ENCODE assay signal across 9 cellular contexts in genomic region chr16:11681977-11682654, GRCh38. TPM values are rescaled to one million over a fixed set of nuclear protein-coding genes. Genes with fewer than 3 reads are reported as not detected.
DNase-seq lines count a peak whose midpoint lies in the region; ATAC-seq, FAIRE-seq and TF ChIP-seq lines count a peak whose summit lies in the region.
"Had no signal": no experiment of that assay in that cellular context is flagged by ENCODE, and none has a peak within 500 bp of the region (broad histone marks: within the 10 kb centered on the region; RNA-seq: fewer than 3 reads in every experiment).

No MANE protein-coding gene starts in this region.

- H3K4me3 Mint-ChIP-seq in activated T-cell treated with anti-CD3 and anti-CD28 coated beads, Interleukin-2, amount 50 U/mL, for 24 hours = no peak overlapping the region
- H3K4me3 Mint-ChIP-seq in activated T-cell treated with anti-CD3 and anti-CD28 coated beads, Interleukin-2, amount 50 U/mL, for 4 hours = no peak overlapping the region
- H3K4me3 Mint-ChIP-seq in astrocyte (ENCODE audit: unreplicated experiment) = no peak overlapping the region

- peak overlapping the region; percentile 88 for H3K27ac Mint-ChIP-seq in activated T-cell treated with anti-CD3 and anti-CD28 coated beads, Interleukin-2, amount 50 U/mL, for 24 hours
- H3K27ac Mint-ChIP-seq in astrocyte (ENCODE audit: unreplicated experiment) = peak overlapping the region; percentile 21

- peaks cover 7% of the 10 kb centered on the region for H3K79me2 ChIP-seq in astrocyte (ENCODE audit: insufficient read depth, low read length)

- intact Hi-C loops in spleen (cut with DNase I; ENCODE audit: low total_unique reads) = no loop called here

- TF ChIP-seq POLR2A in spleen (IDR thresholded peaks at IDR 0.05) = no peak

- H3K27ac ChIP-seq in astrocyte (ENCODE audit: low read depth, low read length) = peak overlapping the region; percentile 72
- H3K27ac ChIP-seq in spleen = peak overlapping the region; percentile 43 to 93 (median 79)

- peaks cover 63% of the 10 kb centered on the region for H3K4me1 Mint-ChIP-seq in activated T-cell treated with anti-CD3 and anti-CD28 coated beads, Interleukin-2, amount 50 U/mL, for 24 hours (ENCODE audit: low read depth)
- H3K4me1 Mint-ChIP-seq in activated T-cell treated with anti-CD3 and anti-CD28 coated beads, Interleukin-2, amount 50 U/mL, for 4 hours (ENCODE audit: low read depth) = peaks cover 48% of the 10 kb centered on the region
- H3K4me1 Mint-ChIP-seq in astrocyte (ENCODE audit: low read depth, unreplicated experiment) = peaks cover 34% of the 10 kb centered on the region

- H3K36me3 ChIP-seq in astrocyte (ENCODE audit: insufficient read depth, low read length) (peaks cover 15% of the 10 kb centered on the region), spleen (peaks cover 0 to 87% (median 59%) of the 10 kb centered on the region in 6 donors)

- H3K27me3 Mint-ChIP-seq in activated T-cell treated with anti-CD3 and anti-CD28 coated beads, Interleukin-2, amount 50 U/mL, for 24 hours = no peaks in the 10 kb centered on the region
- H3K27me3 Mint-ChIP-seq in activated T-cell treated with anti-CD3 and anti-CD28 coated beads, Interleukin-2, amount 50 U/mL, for 4 hours (ENCODE audit: low read depth) = no peaks in the 10 kb centered on the region
- no peaks in the 10 kb centered on the region for H3K27me3 Mint-ChIP-seq in astrocyte (ENCODE audit: low read depth, unreplicated experiment)

- no peaks in the 10 kb centered on the region for H3K27me3 ChIP-seq in astrocyte (ENCODE audit: insufficient read depth, low read length)
- no peaks in the 10 kb centered on the region for H3K27me3 ChIP-seq in spleen (replicated peaks in 1 of 7)

- FAIRE-seq in astrocyte (lab: Jason Lieb, UNC) = no peak

- DNase-seq in activated T-cell treated with anti-CD3 and anti-CD28 coated beads, Interleukin-2, amount 50 U/mL, for 24 hours = no peak
- no peak for DNase-seq in activated T-cell treated with anti-CD3 and anti-CD28 coated beads, Interleukin-2, amount 50 U/mL, for 4 hours
- DNase-seq in astrocyte (ENCODE audit: low read depth) (no peak), spleen (peak; percentile 87), DMS153 treated with DMSO at 0.1 percent for 48 hours (lab: John Stamatoyannopoulos, UW; ENCODE audit: unreplicated experiment) (no peak), A172 (ENCODE audit: low spot score) (no peak), GOT3 (lab: John Stamatoyannopoulos, UW) (no peak)
- DNase-seq: COR-L47 had no signal

- H3K4me1 ChIP-seq in astrocyte (ENCODE audit: insufficient read depth, low read length) (peaks cover 30% of the 10 kb centered on the region), spleen (peaks cover 60 to 100% (median 76%) of the 10 kb centered on the region in 6 donors)

- H3K36me3 Mint-ChIP-seq in activated T-cell treated with anti-CD3 and anti-CD28 coated beads, Interleukin-2, amount 50 U/mL, for 24 hours (ENCODE audit: low read depth) = peaks cover 97% of the 10 kb centered on the region
- H3K36me3 Mint-ChIP-seq in activated T-cell treated with anti-CD3 and anti-CD28 coated beads, Interleukin-2, amount 50 U/mL, for 4 hours (ENCODE audit: insufficient read depth) = peaks cover 34% of the 10 kb centered on the region
- H3K36me3 Mint-ChIP-seq in astrocyte (ENCODE audit: low read depth, unreplicated experiment) = peaks cover 24% of the 10 kb centered on the region

- WGBS in spleen, 5 donors = 62 to 73% (median 68%) methylated on average over 12 of the region's 12 CpGs

- H3K4me3 ChIP-seq in astrocyte (ENCODE audit: insufficient read depth, low read depth, low read length) = no peak overlapping the region
- H3K4me3 ChIP-seq in spleen = peak overlapping the region in 1 of 8 donors; percentile 25

- peak overlapping the region; percentile 9 for H3K4me2 ChIP-seq in astrocyte (ENCODE audit: low read length)

- TF ChIP-seq CTCF in astrocyte (IDR thresholded peaks at IDR 0.05; ENCODE audit: insufficient read depth, low read depth, low read length) (no peak), spleen (IDR thresholded peaks at IDR 0.05 in 8 of 11, conservative IDR thresholded peaks at IDR 0.05 in 3 of 11) (no peak)

- no peaks in the 10 kb centered on the region for H3K9me3 Mint-ChIP-seq in activated T-cell treated with anti-CD3 and anti-CD28 coated beads, Interleukin-2, amount 50 U/mL, for 24 hours
- no peaks in the 10 kb centered on the region for H3K9me3 Mint-ChIP-seq in activated T-cell treated with anti-CD3 and anti-CD28 coated beads, Interleukin-2, amount 50 U/mL, for 4 hours
- H3K9me3 Mint-ChIP-seq in astrocyte (ENCODE audit: unreplicated experiment) = no peaks in the 10 kb centered on the region

- H3K9ac ChIP-seq in astrocyte (ENCODE audit: low read length) = peak overlapping the region; percentile 45

- peaks cover 75% of the 10 kb centered on the region for H4K20me1 ChIP-seq in astrocyte (ENCODE audit: insufficient read depth, low read length)

- no peak for ATAC-seq in activated T-cell treated with anti-CD3 and anti-CD28 coated beads, Interleukin-2, amount 50 U/mL, for 4 hours
- peak; percentile 58 for ATAC-seq in HG03354 (IDR thresholded peaks at IDR 0.05; ENCODE audit: poor library complexity, severe bottlenecking, unreplicated experiment)

- H2AFZ ChIP-seq in astrocyte (ENCODE audit: low read depth, low read length) = no peak overlapping the region

- H3K9me3 ChIP-seq in astrocyte (ENCODE audit: insufficient read depth, low read depth, low read length) (no peaks in the 10 kb centered on the region), spleen (no peaks in the 10 kb centered on the region)

RNA-seq across cellular contexts. Expression of gene SNN, which starts 13.9 kb away (rescaled TPM):
- 1 to 10 TPM; 6.5 to 8.3 (median 7.6) TPM for total RNA-seq in activated T-cell treated with anti-CD3 and anti-CD28 coated beads, Interleukin-2, amount 50 U/mL, for 4 hours
- total RNA-seq in astrocyte = 12.2 and 16.7 TPM in 2 replicates
- 10 to 100 TPM; 44.5 to 59.5 (median 49.1) TPM for total RNA-seq in spleen
- polyA plus RNA-seq in spleen = 10 to 100 TPM; 22.3 to 53.7 (median 25.1) TPM
- 20.7 and 30.9 TPM in 2 replicates for total RNA-seq in A172 (2014; rRNA removed; shearing (Covaris generic))
